17 cellular contexts compared by ENCODE assay signal in genomic region chr18:46573156-46573555, GRCh38.
DNase-seq lines count a peak whose midpoint lies in the region; ATAC-seq and TF ChIP-seq lines count a peak whose summit lies in the region.
"Had no signal": no experiment of that assay in that cellular context is flagged by ENCODE, and none has a peak within 500 bp of the region (broad histone marks: within the 10 kb centered on the region; RNA-seq: fewer than 3 reads in every experiment).

No MANE protein-coding gene starts in this region.

- H3K4me1 ChIP-seq in KMS-11 (ENCODE audit: low read depth, poor library complexity, severe bottlenecking) (peaks cover 25% of the 10 kb centered on the region), esophagus muscularis mucosa (no peaks in the 10 kb centered on the region), psoas muscle (no peaks in the 10 kb centered on the region)

- ATAC-seq in psoas muscle (no peak), HG03159 (IDR thresholded peaks at IDR 0.05; ENCODE audit: unreplicated experiment) (no peak)

- H3K27me3 ChIP-seq in KMS-11 (ENCODE audit: insufficient read depth, low read depth) (no peaks in the 10 kb centered on the region), esophagus muscularis mucosa (no peaks in the 10 kb centered on the region), psoas muscle (ENCODE audit: insufficient read depth in 3 of 3, low read length in 2 of 3) (no peaks in the 10 kb centered on the region)

- TF ChIP-seq CTCF in KMS-11 (conservative IDR thresholded peaks at IDR 0.05; ENCODE audit: low read depth, low read length) (no peak), esophagus muscularis mucosa (IDR thresholded peaks at IDR 0.05) (no peak), neural crest cell (conservative IDR thresholded peaks at IDR 0.05) (no peak), psoas muscle (IDR thresholded peaks at IDR 0.05) (no peak)

- no peak overlapping the region for H3K4me3 Mint-ChIP-seq in neural crest cell
- H3K4me3 Mint-ChIP-seq: CD14-positive monocyte; CD4-positive, alpha-beta T cell; CD8-positive, alpha-beta memory T cell had no signal

- no peak for TF ChIP-seq EP300 in esophagus muscularis mucosa (IDR thresholded peaks at IDR 0.05)

- peak; percentile 89 for DNase-seq in esophagus muscularis mucosa (ENCODE audit: extremely low spot score)
- no peak for DNase-seq in neural crest cell (ENCODE audit: low read depth, low spot score)
- DNase-seq in psoas muscle, result no peak
- DNase-seq in SKM-1 (lab: John Stamatoyannopoulos, UW; ENCODE audit: unreplicated experiment), result no peak
- DNase-seq: CD4-positive, alpha-beta T cell; CD8-positive, alpha-beta memory T cell; DMS 273 treated with DMSO at 0.1 percent for 48 hours; DMS79; EL; GDM1; GM23248; H7; HCEC 1CT had no signal

- peaks cover 12% of the 10 kb centered on the region for H3K27me3 Mint-ChIP-seq in neural crest cell (ENCODE audit: low read depth)

- peak overlapping the region; percentile 89; the same call in 1 of the 2 replicates for H3K4me2 ChIP-seq in KMS-11

- no peaks in the 10 kb centered on the region for H4K20me1 ChIP-seq in KMS-11 (ENCODE audit: insufficient read depth)

- peaks cover 4% of the 10 kb centered on the region for H3K9me3 Mint-ChIP-seq in neural crest cell
- H3K9me3 Mint-ChIP-seq: CD4-positive, alpha-beta T cell had no signal

- TF ChIP-seq POLR2A in esophagus muscularis mucosa (IDR thresholded peaks at IDR 0.05; ENCODE audit: low read depth), result no peak

- H3K9ac ChIP-seq in KMS-11, result no peak overlapping the region
- H3K9ac ChIP-seq: GM23248 had no signal

- no peaks in the 10 kb centered on the region for H3K36me3 Mint-ChIP-seq in neural crest cell (ENCODE audit: low read depth)

- H3K27ac Mint-ChIP-seq in neural crest cell (ENCODE audit: unreplicated experiment), result peak overlapping the region; percentile 50
- H3K27ac Mint-ChIP-seq: CD14-positive monocyte; CD4-positive, alpha-beta T cell; CD8-positive, alpha-beta memory T cell had no signal

- no peak overlapping the region for H3K4me3 ChIP-seq in KMS-11 (IDR thresholded peaks at IDR 0.05; ENCODE audit: insufficient read depth, low read depth, low read length)
- no peak overlapping the region for H3K4me3 ChIP-seq in esophagus muscularis mucosa
- H3K4me3 ChIP-seq in psoas muscle, result no peak overlapping the region
- H3K4me3 ChIP-seq: GM12878, GM23248 had no signal

- no peaks in the 10 kb centered on the region for H3K36me3 ChIP-seq in KMS-11 (ENCODE audit: insufficient read depth)
- H3K36me3 ChIP-seq in esophagus muscularis mucosa, result no peaks in the 10 kb centered on the region
- H3K36me3 ChIP-seq in psoas muscle (ENCODE audit: insufficient read depth in 1 of 2, low read depth in 1 of 2), result no peaks in the 10 kb centered on the region

- H3K27ac ChIP-seq in KMS-11, result no peak overlapping the region
- no peak overlapping the region for H3K27ac ChIP-seq in esophagus muscularis mucosa (replicated peaks in 1 of 4)
- H3K27ac ChIP-seq in psoas muscle, result no peak overlapping the region
- H3K27ac ChIP-seq: GM23248 had no signal

- H3K4me1 Mint-ChIP-seq in neural crest cell, result no peaks in the 10 kb centered on the region
- H3K4me1 Mint-ChIP-seq: CD8-positive, alpha-beta memory T cell had no signal

- intact Hi-C loops in esophagus muscularis mucosa (cut with DNase I) (no loop called here), psoas muscle (cut with DNase I) (loop anchor here in 1 of 2 donors (10.0 kb wide), 1 partner anchor 72 kb away; no protein-coding TSS in a partner anchor)

- H3K79me2 ChIP-seq in KMS-11 (ENCODE audit: insufficient read depth, low read depth), result no peaks in the 10 kb centered on the region

- H2AFZ ChIP-seq in KMS-11 (ENCODE audit: low read depth), result no peak overlapping the region
- H2AFZ ChIP-seq: GM23248 had no signal

- H3K9me3 ChIP-seq in esophagus muscularis mucosa, result no peaks in the 10 kb centered on the region
- no peaks in the 10 kb centered on the region for H3K9me3 ChIP-seq in psoas muscle

- 93% methylated on average over 7 of the region's 7 CpGs for WGBS in esophagus muscularis mucosa
- WGBS in psoas muscle, 3 donors, result 84 to 90% (median 88%) methylated on average over 7 of the region's 7 CpGs
